1 cellular context compared by ENCODE assay signal in genomic region chr1:1066403-1067283, GRCh38.
TF ChIP-seq lines count a peak whose summit lies in the region.

No MANE protein-coding gene starts in this region.

TF ChIP-seq in HCT116, 20 proteins besides CTCF, POLR2A, EP300 and RAD21:
- no peak for TF ChIP-seq EGR1 (IDR thresholded peaks at IDR 0.05; ENCODE audit: low read depth)
- no peak for TF ChIP-seq EZH2 (IDR thresholded peaks at IDR 0.05)
- no peak for TF ChIP-seq ELF1 (IDR thresholded peaks at IDR 0.05; ENCODE audit: borderline replicate concordance, low read depth)
- peak; percentile 19; the same call in 1 of the 2 replicates for TF ChIP-seq POLR2AphosphoS5 (IDR thresholded peaks at IDR 0.05; ENCODE audit: low read depth, low read length)
TF ChIP-seq in HCT116: peak in this region for 1.
